In genomic region chr12:14153803-14154202, GRCh38 we compare ENCODE assay signal across 26 cellular contexts.
DNase-seq lines count a peak whose midpoint lies in the region; ATAC-seq, FAIRE-seq and TF ChIP-seq lines count a peak whose summit lies in the region.
"Had no signal": no experiment of that assay in that cellular context is flagged by ENCODE, and none has a peak within 500 bp of the region (broad histone marks: within the 10 kb centered on the region; RNA-seq: fewer than 3 reads in every experiment).

No MANE protein-coding gene starts in this region.

- no peaks in the 10 kb centered on the region for H3K4me1 ChIP-seq in osteoblast (ENCODE audit: insufficient read depth, low read length)
- H3K4me1 ChIP-seq in right cardiac atrium (ENCODE audit: control insufficient read depth, insufficient read depth, low read length), result no peaks in the 10 kb centered on the region
- H3K4me1 ChIP-seq: Caco-2, upper lobe of right lung had no signal

- H2AFZ ChIP-seq in osteoblast (ENCODE audit: low read length), result no peak overlapping the region

- no peak for DNase-seq in GM12892 (ENCODE audit: insufficient read length)
- no peak for DNase-seq in memory B cell (ENCODE audit: low spot score in 2 of 2)
- no peak for DNase-seq in NCI-H2029 (lab: John Stamatoyannopoulos, UW)
- DNase-seq in osteoblast (ENCODE audit: insufficient read length, low spot score, missing footprints), result no peak
- DNase-seq in right cardiac atrium, result no peak
- DNase-seq: activated CD4-positive, CD25-positive, alpha-beta regulatory T cell treated with anti-CD3 and anti-CD28 coated beads, Interleukin-2, amount 50 U/mL, for 72 hours; activated CD8-positive, alpha-beta T cell treated with anti-CD3 and anti-CD28 coated beads for 36 hours; activated effector memory CD4-positive, alpha-beta T cell treated with anti-CD3 and anti-CD28 coated beads, Interleukin-2, amount 50 U/mL, for 16 hours; activated T-cell treated with anti-CD3 and anti-CD28 coated beads for 4 hours; Caco-2; DMS79 treated with DMSO at 0.1 percent for 48 hours; dorsolateral prefrontal cortex; left ventricle myocardium superior; naive thymus-derived CD8-positive, alpha-beta T cell; NCI-H1105 treated with DMSO at 0.1 percent for 48 hours; NCI-H446 treated with DMSO at 0.1 percent for 48 hours; SHP77 treated with DMSO at 0.1 percent for 48 hours; small intestine; stimulated activated CD4-positive, alpha-beta T cell treated with anti-CD3 and anti-CD28 coated beads, Interleukin-2, amount 100 ng/mL, for 24 hours; T-cell; upper lobe of right lung had no signal

- no peak for TF ChIP-seq CTCF in osteoblast (IDR thresholded peaks at IDR 0.05; ENCODE audit: extremely low read depth, low read depth, low read length)

- H3K27ac Mint-ChIP-seq in memory B cell, result no peak overlapping the region
- H3K27ac Mint-ChIP-seq: activated CD8-positive, alpha-beta T cell treated with anti-CD3 and anti-CD28 coated beads for 36 hours; mesothelial cell of epicardium; naive thymus-derived CD8-positive, alpha-beta T cell; T-cell had no signal

- WGBS in right cardiac atrium, result 75% methylated on average over 1 of the region's 1 CpG

- TF ChIP-seq POLR2A in GM12892 (IDR thresholded peaks at IDR 0.05; ENCODE audit: low read depth, low read length), result no peak

- H3K27me3 ChIP-seq in osteoblast (ENCODE audit: insufficient read depth, low read length) (no peaks in the 10 kb centered on the region), right cardiac atrium (ENCODE audit: control insufficient read depth, insufficient read depth) (no peaks in the 10 kb centered on the region)
- H3K27me3 ChIP-seq: dorsolateral prefrontal cortex, upper lobe of right lung had no signal

- H3K9me3 ChIP-seq in osteoblast (ENCODE audit: low read depth, low read length), result no peaks in the 10 kb centered on the region
- H3K9me3 ChIP-seq in right cardiac atrium (ENCODE audit: control insufficient read depth, low read length), result no peaks in the 10 kb centered on the region
- H3K9me3 ChIP-seq: Caco-2, upper lobe of right lung had no signal

- peak; percentile 75 for FAIRE-seq in GM12892 (lab: Jason Lieb, UNC)
- FAIRE-seq: H1, small intestine had no signal

- ATAC-seq in GM19452 (IDR thresholded peaks at IDR 0.05; ENCODE audit: unreplicated experiment), result peak; percentile 43
- peak; percentile 24 for ATAC-seq in HG03066 (IDR thresholded peaks at IDR 0.05; ENCODE audit: low read depth, unreplicated experiment)
- no peak for ATAC-seq in memory B cell (ENCODE audit: low read depth)
- ATAC-seq in GM21737 (IDR thresholded peaks at IDR 0.05; ENCODE audit: unreplicated experiment), result no peak
- ATAC-seq in right cardiac atrium, result no peak
- ATAC-seq: activated CD8-positive, alpha-beta T cell treated with anti-CD3 and anti-CD28 coated beads for 36 hours; left ventricle myocardium superior; naive thymus-derived CD8-positive, alpha-beta T cell; T-cell; upper lobe of right lung had no signal

- H3K27ac ChIP-seq in osteoblast (ENCODE audit: low read depth, low read length) (no peak overlapping the region), right cardiac atrium (ENCODE audit: low read length) (no peak overlapping the region)
- H3K27ac ChIP-seq: dorsolateral prefrontal cortex, upper lobe of right lung had no signal

- H4K20me1 ChIP-seq in osteoblast (ENCODE audit: insufficient read depth, low read length), result no peaks in the 10 kb centered on the region

- peak overlapping the region; percentile 40 for H3K4me3 Mint-ChIP-seq in memory B cell
- H3K4me3 Mint-ChIP-seq: activated CD8-positive, alpha-beta T cell treated with anti-CD3 and anti-CD28 coated beads for 36 hours; mesothelial cell of epicardium; naive thymus-derived CD8-positive, alpha-beta T cell; T-cell had no signal

- no peaks in the 10 kb centered on the region for H3K36me3 ChIP-seq in osteoblast (ENCODE audit: insufficient read depth, low read length)
- H3K36me3 ChIP-seq: upper lobe of right lung had no signal

- H3K9me3 Mint-ChIP-seq in memory B cell, result no peaks in the 10 kb centered on the region
- H3K9me3 Mint-ChIP-seq: activated CD8-positive, alpha-beta T cell treated with anti-CD3 and anti-CD28 coated beads for 36 hours; mesothelial cell of epicardium had no signal

- H3K79me2 ChIP-seq in osteoblast (ENCODE audit: insufficient read depth, low read length), result no peaks in the 10 kb centered on the region

- H3K4me2 ChIP-seq in osteoblast (ENCODE audit: insufficient read depth, low read length), result no peak overlapping the region

- intact Hi-C loops in right cardiac atrium (cut with DNase I), result no loop called here

- H3K4me3 ChIP-seq in osteoblast (ENCODE audit: insufficient read depth, low read length) (no peak overlapping the region), right cardiac atrium (ENCODE audit: low read length) (no peak overlapping the region)
- H3K4me3 ChIP-seq: dorsolateral prefrontal cortex, upper lobe of right lung had no signal

- peaks cover 46% of the 10 kb centered on the region for H3K4me1 Mint-ChIP-seq in memory B cell

- H3K36me3 Mint-ChIP-seq in memory B cell, result peaks cover 2% of the 10 kb centered on the region
- H3K36me3 Mint-ChIP-seq: mesothelial cell of epicardium, T-cell had no signal

- H3K27me3 Mint-ChIP-seq in memory B cell, result no peaks in the 10 kb centered on the region

Comparison
In these comparisons a context has a peak if more than half of its experiments do, and no peak if none do; other contexts are left out.
1. ATAC-seq: peak in GM19452 (single experiment) and HG03066 (single experiment); none in memory B cell (single experiment), GM21737 (single experiment) and right cardiac atrium (0 of 2).